ENCODE assay signal across 19 cellular contexts in genomic region chr15:48657891-48658591, GRCh38. TPM values are rescaled to one million over a fixed set of nuclear protein-coding genes. Genes with fewer than 3 reads are reported as not detected.
DNase-seq lines count a peak whose midpoint lies in the region; ATAC-seq, FAIRE-seq and TF ChIP-seq lines count a peak whose summit lies in the region.
"Had no signal": no experiment of that assay in that cellular context is flagged by ENCODE, and none has a peak within 500 bp of the region (broad histone marks: within the 10 kb centered on the region; RNA-seq: fewer than 3 reads in every experiment).

No MANE protein-coding gene starts in this region.

- no peak for TF ChIP-seq POLR2A in ovary (IDR thresholded peaks at IDR 0.05)

- H3K36me3 Mint-ChIP-seq in astrocyte (ENCODE audit: low read depth, unreplicated experiment) (no peaks in the 10 kb centered on the region), T-cell (no peaks in the 10 kb centered on the region)
- H3K36me3 Mint-ChIP-seq: CD4-positive, alpha-beta memory T cell had no signal

- CTCF ChIA-PET in T-cell (lab: Charles Lee), result interaction anchor here in 1 of 2 donors (0.5 kb wide), 1 partner anchor 10 kb away, joined by 3 read pairs; no protein-coding TSS in a partner anchor

- H3K27me3 Mint-ChIP-seq in astrocyte (ENCODE audit: low read depth, unreplicated experiment) (peaks cover 6% of the 10 kb centered on the region), T-cell (peaks cover 0 to 4% of the 10 kb centered on the region in 2 donors)

- H3K4me1 ChIP-seq in astrocyte (ENCODE audit: insufficient read depth, low read length) (no peaks in the 10 kb centered on the region), ovary (ENCODE audit: insufficient read depth) (peaks cover 2% of the 10 kb centered on the region)

- H3K4me3 Mint-ChIP-seq in astrocyte (ENCODE audit: unreplicated experiment) (no peak overlapping the region), T-cell (no peak overlapping the region)
- H3K4me3 Mint-ChIP-seq: B cell; CD4-positive, alpha-beta memory T cell had no signal

- TF ChIP-seq CTCF in astrocyte (IDR thresholded peaks at IDR 0.05; ENCODE audit: insufficient read depth, low read depth, low read length), result no peak
- no peak for TF ChIP-seq CTCF in ovary (IDR thresholded peaks at IDR 0.05)

- no peak for TF ChIP-seq EP300 in ovary (IDR thresholded peaks at IDR 0.05)

- POLR2A ChIA-PET in T-cell (lab: Charles Lee), result no interaction called here

- H3K27me3 ChIP-seq in astrocyte (ENCODE audit: insufficient read depth, low read length), result no peaks in the 10 kb centered on the region
- no peaks in the 10 kb centered on the region for H3K27me3 ChIP-seq in ovary

- no peaks in the 10 kb centered on the region for H3K79me2 ChIP-seq in astrocyte (ENCODE audit: insufficient read depth, low read length)

- no peaks in the 10 kb centered on the region for H4K20me1 ChIP-seq in astrocyte (ENCODE audit: insufficient read depth, low read length)

- H3K9me3 Mint-ChIP-seq in astrocyte (ENCODE audit: unreplicated experiment) (no peaks in the 10 kb centered on the region), T-cell (peaks cover 0 to 4% (median 0%) of the 10 kb centered on the region in 3 donors)

- peak overlapping the region; percentile 20 for H2AFZ ChIP-seq in astrocyte (ENCODE audit: low read depth, low read length)

- DNase-seq in GM03348 (ENCODE audit: low spot score) (peak; percentile 27), astrocyte (ENCODE audit: low read depth) (no peak), left ventricle myocardium superior (peak; percentile 53), ovary (peak; percentile 42 to 62 (median 47)), NCI-H1930 (lab: John Stamatoyannopoulos, UW) (no peak), middle frontal gyrus (ENCODE audit: extremely low spot score, low spot score) (no peak), T-cell (no peak), left lobe of liver (ENCODE audit: low spot score) (no peak)
- DNase-seq: CD4-positive, alpha-beta memory T cell; DMS79 treated with DMSO at 0.1 percent for 48 hours; Karpas-422; MM.1S; NCI-H1105 treated with DMSO at 0.1 percent for 48 hours; NCI-H187; NCI-H446 treated with DMSO at 0.1 percent for 48 hours; NCI-H82; SHP77 had no signal

- no peaks in the 10 kb centered on the region for H3K36me3 ChIP-seq in astrocyte (ENCODE audit: insufficient read depth, low read length)
- no peaks in the 10 kb centered on the region for H3K36me3 ChIP-seq in ovary

- H3K4me1 Mint-ChIP-seq in astrocyte (ENCODE audit: low read depth, unreplicated experiment) (no peaks in the 10 kb centered on the region), T-cell (no peaks in the 10 kb centered on the region)
- H3K4me1 Mint-ChIP-seq: B cell; CD4-positive, alpha-beta memory T cell had no signal

- FAIRE-seq in astrocyte (lab: Jason Lieb, UNC), result no peak

- WGBS in ovary, 3 donors, result 9 to 16% (median 12%) methylated on average over 7 to 8 of the region's 8 CpGs

- no peak overlapping the region for H3K4me3 ChIP-seq in astrocyte (ENCODE audit: insufficient read depth, low read depth, low read length)
- no peak overlapping the region for H3K4me3 ChIP-seq in ovary

- no peak overlapping the region for H3K27ac ChIP-seq in astrocyte (ENCODE audit: low read depth, low read length)
- H3K27ac ChIP-seq in ovary, result peak overlapping the region in 1 of 2 donors; percentile 14

- peak; percentile 60 for ATAC-seq in left ventricle myocardium superior
- ATAC-seq in T-cell (replicated peaks in 1 of 4), result no peak
- no peak for ATAC-seq in left lobe of liver
- ATAC-seq: Panc1 had no signal

- intact Hi-C loops in left ventricle myocardium superior (cut with micrococcal nuclease) (no loop called here), ovary (cut with DNase I) (no loop called here)

- H3K9ac ChIP-seq in astrocyte (ENCODE audit: low read length), result no peak overlapping the region

- H3K27ac Mint-ChIP-seq in astrocyte (ENCODE audit: unreplicated experiment), result no peak overlapping the region
- no peak overlapping the region for H3K27ac Mint-ChIP-seq in T-cell
- H3K27ac Mint-ChIP-seq: B cell had no signal

- H3K9me3 ChIP-seq in astrocyte (ENCODE audit: insufficient read depth, low read depth, low read length) (no peaks in the 10 kb centered on the region), ovary (no peaks in the 10 kb centered on the region)

- H3K4me2 ChIP-seq in astrocyte (ENCODE audit: low read length), result no peak overlapping the region

RNA-seq across cellular contexts. Expression of gene FBN1, which starts 12.5 kb away (rescaled TPM):
- total RNA-seq in astrocyte, result 210 and 298 TPM in 2 replicates
- 27.6 TPM for total RNA-seq in left ventricle myocardium superior
- total RNA-seq in ovary, result 100 to 1,000 TPM in 3 of 7 donors, 10 to 100 TPM in 4; 62.5 to 143 (median 97.4) TPM
- 100 to 1,000 TPM in 1 of 2 donors, 10 to 100 TPM in 1; 82.2 to 159 TPM for polyA plus RNA-seq in ovary
- 1 to 10 TPM in 1 of 5 donors, under 1 TPM in 4; 0.28 to 1.2 (median 0.79) TPM for total RNA-seq in T-cell
- 2.7 TPM for total RNA-seq in left lobe of liver
- polyA plus RNA-seq: CD4-positive, alpha-beta memory T cell had no signal

Comparison
In these comparisons a context has a peak if more than half of its experiments do, and no peak if none do; other contexts are left out.
1. DNase-seq: peak in GM03348 (single experiment), left ventricle myocardium superior (single experiment) and ovary (5 of 5); none in astrocyte (single experiment), NCI-H1930 (0 of 2), middle frontal gyrus (single experiment), T-cell (0 of 34) and left lobe of liver (single experiment).